Comparison of ENCODE assay signal across 8 cellular contexts in the genomic region with DNA sequence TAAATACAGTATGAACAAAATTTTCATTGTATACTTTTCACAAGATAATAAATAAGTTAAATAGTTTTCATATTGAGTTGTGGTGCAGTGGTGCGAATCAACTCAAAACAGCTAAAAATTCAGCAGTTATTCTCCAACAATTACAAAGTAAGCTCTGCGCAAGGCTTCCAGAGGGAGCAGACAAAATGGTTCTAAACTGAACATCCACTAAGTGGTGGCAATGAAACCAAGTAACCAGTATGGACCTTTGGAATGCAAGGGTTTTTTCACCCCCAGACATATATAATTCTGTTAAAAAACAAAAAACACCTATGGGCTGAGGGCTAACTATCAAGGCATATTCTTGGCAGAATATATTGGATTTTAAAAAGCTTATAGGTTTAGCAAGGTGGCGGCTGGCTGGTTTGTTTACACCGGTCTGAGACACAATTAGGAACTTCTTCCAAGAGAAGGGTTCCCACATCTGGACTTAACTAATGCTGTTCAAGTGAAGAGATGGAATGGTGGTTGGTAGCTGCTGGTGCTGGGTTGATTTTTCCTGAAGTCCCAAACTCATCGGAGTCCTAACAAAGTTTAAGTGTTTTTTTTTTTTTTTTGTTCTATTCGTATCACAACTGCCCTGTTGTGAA. TPM values are rescaled to one million over a fixed set of nuclear protein-coding genes. Genes with fewer than 3 reads are reported as not detected.
A peak's percentile ranks its signal among the peaks of the same experiment; 100 is the strongest.
DNase-seq lines count a peak whose midpoint lies in the region; ATAC-seq, FAIRE-seq and TF ChIP-seq lines count a peak whose summit lies in the region.

No MANE protein-coding gene starts in this region.

- H3K4ac ChIP-seq in H1 (replicated peaks; ENCODE audit: insufficient read length, low read depth, low read length), result no peak overlapping the region

- peaks cover 7% of the 10 kb centered on the region; the same call in 1 of the 2 replicates for H4K20me1 ChIP-seq in DOHH2 (ENCODE audit: control insufficient read depth, insufficient read depth, low read depth, low read length)
- H4K20me1 ChIP-seq in PC-9 (ENCODE audit: insufficient read depth), result 0 out of 2 replicates have a peak, but pooled peaks cover 9% of the 10 kb centered on the region
- H4K20me1 ChIP-seq in H1 (replicated peaks in 1 of 2; ENCODE audit: control insufficient read depth in 1 of 2, insufficient read depth in 2 of 2, low read length in 2 of 2), result peaks cover 11 to 14% of the 10 kb centered on the region in 2 experiments

- H2AK5ac ChIP-seq in H1 (ENCODE audit: low read depth, low read length), result no peak overlapping the region

- H3K4me1 ChIP-seq in DOHH2 (ENCODE audit: control insufficient read depth, low read length) (peaks cover 60% of the 10 kb centered on the region), PC-9 (replicated peaks; ENCODE audit: insufficient read depth) (peaks cover 48% of the 10 kb centered on the region), H1 (replicated peaks in 1 of 4; ENCODE audit: control insufficient read depth in 3 of 4, insufficient read depth in 4 of 4, low read length in 3 of 4) (peaks cover 14 to 38% (median 26%) of the 10 kb centered on the region in 4 experiments)

- no peaks in the 10 kb centered on the region for H3K79me1 ChIP-seq in H1 (ENCODE audit: low read depth, low read length)

- H3K36me3 Mint-ChIP-seq in natural killer cell treated with Interleukin-12 subunit alpha and Interleukin-12 subunit beta and Interleukin-15 and Interleukin-18, amount 100 ng/mL, for 72 hours, result peaks cover 4% of the 10 kb centered on the region

- CTCF ChIA-PET in PC-9 (lab: Charles Lee) (interaction anchor here (0.9 to 1.5 kb wide), 2 partner anchors 49 to 54 kb away, joined by 3 to 4 read pairs; no protein-coding TSS in a partner anchor), H1 (lab: Charles Lee; ENCODE audit: partially characterized antibody) (interaction anchor here (0.6 to 7.4 kb wide), 25 partner anchors 10 to 393 kb away, joined by 3 to 91 read pairs (median 4); no protein-coding TSS in a partner anchor)

- 39% methylated on average over 6 of the region's 6 CpGs; no CpG with 5 or more reads in 1 of the 2 experiments for WGBS in H1 (ENCODE audit: extremely low coverage in 1 of 2, insufficient coverage in 1 of 2, insufficient read length in 1 of 2, insufficient replicate concordance in 2 of 2, low coverage in 1 of 2, low lambda C conversion rate in 2 of 2, missing lambda C conversion rate in 1 of 2), 2 experiments

- H3K27me3 Mint-ChIP-seq in natural killer cell treated with Interleukin-12 subunit alpha and Interleukin-12 subunit beta and Interleukin-15 and Interleukin-18, amount 100 ng/mL, for 72 hours, result no peaks in the 10 kb centered on the region

- H3K79me2 ChIP-seq in DOHH2 (ENCODE audit: control insufficient read depth, low read length) (peaks cover 74% of the 10 kb centered on the region), PC-9 (ENCODE audit: low read depth) (peaks cover 86% of the 10 kb centered on the region), H1 (ENCODE audit: control insufficient read depth in 1 of 2, insufficient read depth in 2 of 2, low read length in 2 of 2) (peaks cover 17 to 59% of the 10 kb centered on the region in 2 experiments)

- no peak for TF ChIP-seq EP300 in H1 (IDR thresholded peaks at IDR 0.05; ENCODE audit: borderline replicate concordance in 1 of 2, low read depth in 2 of 2, low read length in 2 of 2)

- DNase-seq in PC-9, result no peak
- no peak for DNase-seq in H1 (ENCODE audit: low read depth in 1 of 2, low spot score in 2 of 2)
- no peak for DNase-seq in natural killer cell treated with Interleukin-12 subunit alpha and Interleukin-12 subunit beta and Interleukin-15 and Interleukin-18, amount 100 ng/mL, for 72 hours (ENCODE audit: low spot score)
- no peak for DNase-seq in iPS-NIHi7 (ENCODE audit: extremely low spot score)
- DNase-seq in AG08396 (ENCODE audit: low spot score), result no peak
- no peak for DNase-seq in HuH-7 (ENCODE audit: low spot score)

- H3K4me3 ChIP-seq in DOHH2 (ENCODE audit: low read length), result peak overlapping the region; percentile 93
- H3K4me3 ChIP-seq in PC-9, result peak overlapping the region; percentile 72
- H3K4me3 ChIP-seq in H1 (ENCODE audit: extremely low read depth in 1 of 4, insufficient read depth in 2 of 4, low read depth in 3 of 4, low read length in 4 of 4), result peak overlapping the region; percentile 68 to 88 (median 85)

- no peak overlapping the region for H4K8ac ChIP-seq in H1 (ENCODE audit: extremely low read depth, insufficient read depth, low read length)

- H2BK15ac ChIP-seq in H1 (ENCODE audit: low read length), result no peak overlapping the region

- H3K27me3 ChIP-seq in DOHH2 (ENCODE audit: control insufficient read depth, low read length), result no peaks in the 10 kb centered on the region
- H3K27me3 ChIP-seq in PC-9 (ENCODE audit: insufficient read depth, low read depth), result no peaks in the 10 kb centered on the region
- H3K27me3 ChIP-seq in H1 (replicated peaks in 1 of 4; ENCODE audit: control insufficient read depth in 3 of 4, extremely low read depth in 1 of 4, insufficient read depth in 3 of 4, low read length in 3 of 4), result no peaks in the 10 kb centered on the region

- H3K9ac ChIP-seq in H1 (replicated peaks in 1 of 4; ENCODE audit: extremely low read depth in 1 of 4, low read depth in 3 of 4, low read length in 3 of 4), result no peak overlapping the region; a peak in 1 of 7 replicates

- no peak overlapping the region for H3K23ac ChIP-seq in H1 (ENCODE audit: insufficient read length)

- no TSS peak for BruUV-seq in PC-9 (replicated peaks; lab: Mats Ljungman, UMichigan)

- no peak for ATAC-seq in natural killer cell treated with Interleukin-12 subunit alpha and Interleukin-12 subunit beta and Interleukin-15 and Interleukin-18, amount 100 ng/mL, for 72 hours
- ATAC-seq in GM18909 (IDR thresholded peaks at IDR 0.05; ENCODE audit: poor library complexity, unreplicated experiment), result no peak

- TF ChIP-seq RAD21 in H1 (IDR thresholded peaks at IDR 0.05 in 1 of 2, conservative IDR thresholded peaks at IDR 0.05 in 1 of 2; ENCODE audit: low read depth in 2 of 2, low read length in 2 of 2), result no peak

- no peaks in the 10 kb centered on the region for H3K9me2 ChIP-seq in DOHH2 (replicated peaks; ENCODE audit: control insufficient read depth, low read length)
- H3K9me2 ChIP-seq in PC-9 (ENCODE audit: insufficient read depth), result no peaks in the 10 kb centered on the region

- no peak overlapping the region; the same call in 1 of the 2 replicates for H3K18ac ChIP-seq in H1 (ENCODE audit: extremely low read depth, low read length)

- peaks cover 62% of the 10 kb centered on the region for H3F3A ChIP-seq in DOHH2 (ENCODE audit: control insufficient read depth, insufficient read depth)
- peaks cover 72% of the 10 kb centered on the region for H3F3A ChIP-seq in PC-9 (ENCODE audit: insufficient read depth, low read depth)

- H3K36me3 ChIP-seq in DOHH2 (ENCODE audit: control insufficient read depth, low read length) (peaks cover 59% of the 10 kb centered on the region), PC-9 (ENCODE audit: low read depth) (peaks cover 19% of the 10 kb centered on the region), H1 (ENCODE audit: control insufficient read depth in 2 of 4, insufficient read depth in 4 of 4, low read length in 3 of 4) (peaks cover 2 to 35% (median 17%) of the 10 kb centered on the region in 4 experiments; a peak in 6 of 8 replicates)

- H4K5ac ChIP-seq in H1 (ENCODE audit: insufficient read length, low read depth, low read length), result peak overlapping the region; percentile 39

- no peak overlapping the region for H2BK12ac ChIP-seq in H1 (ENCODE audit: low read depth, low read length)

- H3K4me2 ChIP-seq in DOHH2 (ENCODE audit: low read length) (peak overlapping the region; percentile 84), PC-9 (peak overlapping the region; percentile 99), H1 (ENCODE audit: insufficient read depth in 1 of 2, low read depth in 2 of 2, low read length in 2 of 2) (peak overlapping the region; percentile 78 to 80)

- H3K56ac ChIP-seq in H1 (replicated peaks; ENCODE audit: insufficient read length, low read depth, low read length), result no peak overlapping the region

- H3K27ac ChIP-seq in DOHH2 (ENCODE audit: low read depth, low read length) (peak overlapping the region; percentile 95), PC-9 (peak overlapping the region; percentile 92), H1 (ENCODE audit: low read depth, low read length) (no peak overlapping the region)

- H2AFZ ChIP-seq in PC-9 (no peak overlapping the region), H1 (ENCODE audit: low read length) (no peak overlapping the region)

- H3K9me3 Mint-ChIP-seq in natural killer cell treated with Interleukin-12 subunit alpha and Interleukin-12 subunit beta and Interleukin-15 and Interleukin-18, amount 100 ng/mL, for 72 hours, result no peaks in the 10 kb centered on the region

- H3K9me3 ChIP-seq in DOHH2 (ENCODE audit: control insufficient read depth, insufficient read depth, low read length) (no peaks in the 10 kb centered on the region), PC-9 (ENCODE audit: insufficient read depth, low read depth) (no peaks in the 10 kb centered on the region), H1 (ENCODE audit: insufficient read depth in 2 of 2, low read depth in 1 of 2, low read length in 1 of 2) (no peaks in the 10 kb centered on the region)

- no peak overlapping the region for H2BK20ac ChIP-seq in H1 (ENCODE audit: low read length)

- no peak overlapping the region for H3K14ac ChIP-seq in H1 (ENCODE audit: insufficient read length)

- POLR2A ChIA-PET in PC-9 (lab: Charles Lee; ENCODE audit: unreplicated experiment) (no interaction called here), H1 (lab: Charles Lee; ENCODE audit: partially characterized antibody) (interaction anchor here (1.4 to 8.6 kb wide), 3 partner anchors 44 to 90 kb away, joined by 3 to 52 read pairs (median 9); no protein-coding TSS in a partner anchor)

- no peak overlapping the region for H2BK120ac ChIP-seq in H1 (replicated peaks; ENCODE audit: low read depth, low read length)

- H3K4me1 Mint-ChIP-seq in natural killer cell treated with Interleukin-12 subunit alpha and Interleukin-12 subunit beta and Interleukin-15 and Interleukin-18, amount 100 ng/mL, for 72 hours (ENCODE audit: low read depth in 2 of 2), result peaks cover 64 to 67% of the 10 kb centered on the region in 2 donors

- peaks cover 11% of the 10 kb centered on the region for H3K23me2 ChIP-seq in H1 (ENCODE audit: low read depth, low read length)

- FAIRE-seq in H1 (lab: Jason Lieb, UNC), result no peak

- H3K27ac Mint-ChIP-seq in natural killer cell treated with Interleukin-12 subunit alpha and Interleukin-12 subunit beta and Interleukin-15 and Interleukin-18, amount 100 ng/mL, for 72 hours, result peak overlapping the region; percentile 60 to 91

- TF ChIP-seq CTCF in DOHH2 (IDR thresholded peaks at IDR 0.05; ENCODE audit: low read depth, low read length, poor library complexity, severe bottlenecking) (no peak), PC-9 (conservative IDR thresholded peaks at IDR 0.05) (no peak), H1 (IDR thresholded peaks at IDR 0.05; ENCODE audit: control extremely low read depth in 1 of 3, insufficient read depth in 1 of 3, low read depth in 1 of 3, low read length in 3 of 3) (no peak)

- H3K4me3 Mint-ChIP-seq in natural killer cell treated with Interleukin-12 subunit alpha and Interleukin-12 subunit beta and Interleukin-15 and Interleukin-18, amount 100 ng/mL, for 72 hours, result peak overlapping the region; percentile 90

- H4K91ac ChIP-seq in H1 (replicated peaks; ENCODE audit: insufficient read length, low read length), result no peak overlapping the region

- TF ChIP-seq POLR2A in H1 (IDR thresholded peaks at IDR 0.05; ENCODE audit: control extremely low read depth in 1 of 2, low read depth in 2 of 2, low read length in 2 of 2), result no peak

- H2BK5ac ChIP-seq in H1 (ENCODE audit: low read depth, low read length), result no peak overlapping the region

- intact Hi-C loops in PC-9 (cut with micrococcal nuclease; ENCODE audit: unreplicated experiment), result no loop called here

RNA-seq across cellular contexts. Expression of gene ZFP36L2, which starts 2.9 kb away (rescaled TPM):
- total RNA-seq in PC-9 (2021), result 31.3 and 34.3 TPM in 2 replicates
- 102 and 109 TPM in 2 replicates for total RNA-seq in H1 (2021; fragmentation: NEBNext Ultra II Directional; extraction: Animal tissue kit (Norgen Biotek cat#: 25700))
- polyA plus RNA-seq in H1 (2011; rRNA removed), result 13.4 and 15.6 TPM in 2 replicates
- polyA plus RNA-seq in H1 (2011; cell fraction: cytosol; rRNA removed), result 10.6 TPM
- polyA plus RNA-seq in H1 (2011; cell fraction: nucleus; rRNA removed), result 10.7 TPM
- 31.8 to 48.4 TPM (median 38.8 TPM) in 4 replicates for polyA plus RNA-seq in H1 (2012, experiment 1 of 2)
- 44.9 TPM for polyA plus RNA-seq in H1 (2012, experiment 2 of 2)
- 57.0 TPM for polyA plus RNA-seq in H1 (2013, experiment 1 of 2)
- 62.5 TPM for polyA plus RNA-seq in H1 (2013, experiment 2 of 2)
- 4.5 and 4.8 TPM in 2 replicates for polyA minus RNA-seq in H1 (2011; rRNA and poly(A)+ RNA removed)
- polyA minus RNA-seq in H1 (2011; cell fraction: cytosol; rRNA and poly(A)+ RNA removed), result 29.6 TPM
- 20.3 TPM for polyA minus RNA-seq in H1 (2011; cell fraction: nucleus; rRNA and poly(A)+ RNA removed)
- 10 to 100 TPM; 22.3 to 24.7 TPM for total RNA-seq in natural killer cell treated with Interleukin-12 subunit alpha and Interleukin-12 subunit beta and Interleukin-15 and Interleukin-18, amount 100 ng/mL, for 72 hours
